11 cellular contexts compared by ENCODE assay signal in the genomic region with DNA sequence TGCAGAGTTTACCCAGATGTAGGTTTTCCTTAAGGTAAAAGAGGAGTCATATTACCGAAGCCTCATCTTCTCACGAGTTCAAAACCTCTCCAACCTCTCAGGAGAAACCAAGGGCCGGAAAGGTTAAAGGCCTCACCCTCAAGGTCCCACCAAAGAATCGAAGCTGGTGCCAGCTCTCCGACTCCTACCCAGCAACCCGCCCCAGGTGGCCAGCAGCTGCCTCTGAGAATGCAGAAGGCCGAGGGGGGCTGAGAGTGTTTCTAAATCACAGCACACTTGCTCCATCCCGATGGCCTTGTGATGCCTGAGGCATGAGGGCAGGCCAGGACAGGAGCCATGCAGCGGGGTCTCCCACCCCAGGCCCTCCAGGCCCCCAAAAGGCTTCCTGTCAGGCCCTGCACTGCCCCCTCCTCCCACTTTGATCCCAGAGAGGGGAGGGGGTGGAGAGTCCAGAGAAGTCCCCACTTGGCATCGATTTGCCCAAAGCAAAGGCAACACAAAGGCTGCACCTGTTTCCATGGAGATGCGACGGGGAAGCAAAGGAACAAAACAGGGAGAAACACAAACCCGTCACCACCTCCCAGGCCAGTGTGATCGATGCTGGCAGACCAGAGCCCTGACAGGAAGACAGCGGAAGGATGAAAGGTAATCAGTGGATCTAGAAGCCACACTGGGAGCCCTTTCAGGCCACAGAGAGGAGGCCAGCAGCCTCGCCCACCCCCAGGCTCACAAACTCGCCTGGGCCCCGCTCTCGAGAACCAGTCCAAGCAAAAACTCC. TPM values are rescaled to one million over a fixed set of nuclear protein-coding genes. Genes with fewer than 3 reads are reported as not detected.
DNase-seq lines count a peak whose midpoint lies in the region; ATAC-seq and TF ChIP-seq lines count a peak whose summit lies in the region.
"Had no signal": no experiment of that assay in that cellular context is flagged by ENCODE, and none has a peak within 500 bp of the region (broad histone marks: within the 10 kb centered on the region; RNA-seq: fewer than 3 reads in every experiment).

No MANE protein-coding gene starts in this region.

- TF ChIP-seq EP300 in neural cell (conservative IDR thresholded peaks at IDR 0.05; ENCODE audit: poor library complexity, severe bottlenecking): peak; percentile 69

- H3K4me1 Mint-ChIP-seq in chondrocyte (ENCODE audit: low read depth): peaks cover 68% of the 10 kb centered on the region
- peaks cover 4% of the 10 kb centered on the region for H3K4me1 Mint-ChIP-seq in CD14-positive monocyte

- H3K36me3 ChIP-seq in BLaER1: no peaks in the 10 kb centered on the region
- no peaks in the 10 kb centered on the region for H3K36me3 ChIP-seq in neural cell (ENCODE audit: insufficient read depth, low read length)

- H3K27me3 Mint-ChIP-seq in chondrocyte (ENCODE audit: low read depth): no peaks in the 10 kb centered on the region
- H3K27me3 Mint-ChIP-seq in CD14-positive monocyte (ENCODE audit: low read depth in 3 of 3): peaks cover 0 to 2% (median 0%) of the 10 kb centered on the region in 3 donors

- TF ChIP-seq CTCF in chondrocyte (IDR thresholded peaks at IDR 0.05) (no peak), neural cell (IDR thresholded peaks at IDR 0.05; ENCODE audit: poor library complexity, severe bottlenecking) (no peak), CD14-positive monocyte (IDR thresholded peaks at IDR 0.05) (no peak)

- H3K27me3 ChIP-seq in BLaER1: no peaks in the 10 kb centered on the region
- no peaks in the 10 kb centered on the region for H3K27me3 ChIP-seq in neural cell (ENCODE audit: insufficient read depth, low read depth, low read length)

- peak; percentile 92 to 96 for DNase-seq in NCI-H2081 (lab: John Stamatoyannopoulos, UW)
- DNase-seq in chondrocyte (ENCODE audit: low spot score): no peak
- no peak for DNase-seq in CD14-positive monocyte (ENCODE audit: low spot score)
- no peak for DNase-seq in HEK293T (ENCODE audit: extremely low spot score)
- DNase-seq: left colon; stimulated activated CD4-positive, alpha-beta T cell treated with anti-CD3 and anti-CD28 coated beads, Interleukin-2, amount 100 ng/mL, for 48 hours had no signal

- H3K9me3 ChIP-seq in BLaER1 (no peaks in the 10 kb centered on the region), neural cell (ENCODE audit: low read length) (no peaks in the 10 kb centered on the region)

- no peak for TF ChIP-seq POLR2A in GM18505 (IDR thresholded peaks at IDR 0.05; ENCODE audit: borderline replicate concordance, extremely low read depth, insufficient read depth, insufficient read length)

- peaks cover 2% of the 10 kb centered on the region for H3K36me3 Mint-ChIP-seq in chondrocyte (ENCODE audit: low read depth)
- H3K36me3 Mint-ChIP-seq in CD14-positive monocyte: peaks cover 8 to 12% of the 10 kb centered on the region in 2 donors

- peaks cover 14% of the 10 kb centered on the region for H3K79me2 ChIP-seq in neural cell (replicated peaks; ENCODE audit: insufficient read depth, low read length)

- H3K4me2 ChIP-seq in BLaER1 (peak overlapping the region; percentile 77), neural cell (ENCODE audit: low read length) (no peak overlapping the region)

- TF ChIP-seq RAD21 in neural cell (conservative IDR thresholded peaks at IDR 0.05): no peak

- H3K27ac Mint-ChIP-seq in chondrocyte (ENCODE audit: unreplicated experiment): peak overlapping the region; percentile 5
- H3K27ac Mint-ChIP-seq in CD14-positive monocyte: no peak overlapping the region
- H3K27ac Mint-ChIP-seq: activated CD8-positive, alpha-beta T cell treated with anti-CD3 and anti-CD28 coated beads, Interleukin-2, amount 10 ng/mL, durations not matched to agents 7 days and 5 days had no signal

- no peaks in the 10 kb centered on the region for H3K9me2 ChIP-seq in neural cell (ENCODE audit: insufficient read depth, low read length)

- H2AFZ ChIP-seq in neural cell (ENCODE audit: low read depth, low read length): peak overlapping the region; percentile 19

- CTCF ChIA-PET in HEK293T (lab: Yijun Ruan, JAX): interaction anchor here (1.0 to 1.1 kb wide), 2 partner anchors 10 to 77 kb away, joined by 3 read pairs; no protein-coding TSS in a partner anchor

- POLR2A ChIA-PET in HEK293T (lab: Yijun Ruan, JAX): interaction anchor here (1.0 to 1.3 kb wide), 2 partner anchors 10 to 66 kb away, joined by 3 to 6 read pairs; partner anchors contain the start of gene MRPS23

- H4K20me1 ChIP-seq in BLaER1 (no peaks in the 10 kb centered on the region), neural cell (ENCODE audit: insufficient read depth) (no peaks in the 10 kb centered on the region)

- no peaks in the 10 kb centered on the region for H3F3A ChIP-seq in neural cell (ENCODE audit: insufficient read depth, low read length, poor library complexity, severe bottlenecking)

- peaks cover 68% of the 10 kb centered on the region for H3K4me1 ChIP-seq in BLaER1

- H3K9ac ChIP-seq in BLaER1 (peak overlapping the region; percentile 9; the same call in 1 of the 2 replicates), neural cell (ENCODE audit: low read length) (peak overlapping the region; percentile 47)

- H3K4me3 Mint-ChIP-seq in chondrocyte (ENCODE audit: unreplicated experiment) (no peak overlapping the region), CD14-positive monocyte (no peak overlapping the region)
- H3K4me3 Mint-ChIP-seq: activated CD8-positive, alpha-beta T cell treated with anti-CD3 and anti-CD28 coated beads, Interleukin-2, amount 10 ng/mL, durations not matched to agents 7 days and 5 days had no signal

- intact Hi-C loops in CD14-positive monocyte (cut with micrococcal nuclease): no loop called here

- H3K27ac ChIP-seq in BLaER1 (peak overlapping the region; percentile 61; the same call in 1 of the 2 replicates), neural cell (ENCODE audit: low read length) (peak overlapping the region; percentile 72)

- H3K9me3 Mint-ChIP-seq in chondrocyte (ENCODE audit: low read depth) (no peaks in the 10 kb centered on the region), CD14-positive monocyte (no peaks in the 10 kb centered on the region)

- H3K4me3 ChIP-seq in BLaER1 (no peak overlapping the region), neural cell (ENCODE audit: low read length) (peak overlapping the region; percentile 44)

- ATAC-seq in GM18505 (IDR thresholded peaks at IDR 0.05; ENCODE audit: unreplicated experiment) (no peak), GM19452 (IDR thresholded peaks at IDR 0.05; ENCODE audit: unreplicated experiment) (no peak)
- ATAC-seq: left colon had no signal

TF ChIP-seq in neural cell, 6 proteins besides CTCF, POLR2A, EP300 and RAD21 (continues in another document):
- TF ChIP-seq MXI1 (conservative IDR thresholded peaks at IDR 0.05; ENCODE audit: poor library complexity, severe bottlenecking) (peak; percentile 19), TAF1 (IDR thresholded peaks at IDR 0.05; ENCODE audit: low read depth) (no peak), EZH2 (IDR thresholded peaks at IDR 0.05; ENCODE audit: borderline replicate concordance, insufficient read depth, low read length, poor library complexity, severe bottlenecking) (no peak)

TF ChIP-seq in HEK293T, 16 proteins besides CTCF, POLR2A, EP300 and RAD21:
- no peak for TF ChIP-seq ELF4 (IDR thresholded peaks at IDR 0.05)
- no peak for TF ChIP-seq BHLHE40 (IDR thresholded peaks at IDR 0.05; ENCODE audit: borderline replicate concordance)
- no peak for TF ChIP-seq L3MBTL2 (conservative IDR thresholded peaks at IDR 0.05)
- TF ChIP-seq ARNT (IDR thresholded peaks at IDR 0.05): no peak
- TF ChIP-seq TARDBP (IDR thresholded peaks at IDR 0.05): no peak
- TF ChIP-seq ZNF384 (IDR thresholded peaks at IDR 0.05): no peak

RNA-seq across cellular contexts. Expression of gene CUEDC1, which starts 39.0 kb away (rescaled TPM):
- total RNA-seq in chondrocyte: 32.9 to 47.7 TPM (median 41.9 TPM) in 3 replicates
- polyA plus RNA-seq in neural cell: 25.5 and 27.0 TPM in 2 replicates
- polyA minus RNA-seq in neural cell: 20.9 and 28.5 TPM in 2 replicates
- polyA plus RNA-seq in CD14-positive monocyte: 1 to 10 TPM; 4.2 to 4.3 TPM

Comparison
In these comparisons a context has a peak if more than half of its experiments do, and no peak if none do; other contexts are left out.
1. DNase-seq: peak in NCI-H2081 (2 of 2); none in chondrocyte (single experiment), CD14-positive monocyte (single experiment) and HEK293T (single experiment).